8 cellular contexts compared by ENCODE assay signal in the genomic region with DNA sequence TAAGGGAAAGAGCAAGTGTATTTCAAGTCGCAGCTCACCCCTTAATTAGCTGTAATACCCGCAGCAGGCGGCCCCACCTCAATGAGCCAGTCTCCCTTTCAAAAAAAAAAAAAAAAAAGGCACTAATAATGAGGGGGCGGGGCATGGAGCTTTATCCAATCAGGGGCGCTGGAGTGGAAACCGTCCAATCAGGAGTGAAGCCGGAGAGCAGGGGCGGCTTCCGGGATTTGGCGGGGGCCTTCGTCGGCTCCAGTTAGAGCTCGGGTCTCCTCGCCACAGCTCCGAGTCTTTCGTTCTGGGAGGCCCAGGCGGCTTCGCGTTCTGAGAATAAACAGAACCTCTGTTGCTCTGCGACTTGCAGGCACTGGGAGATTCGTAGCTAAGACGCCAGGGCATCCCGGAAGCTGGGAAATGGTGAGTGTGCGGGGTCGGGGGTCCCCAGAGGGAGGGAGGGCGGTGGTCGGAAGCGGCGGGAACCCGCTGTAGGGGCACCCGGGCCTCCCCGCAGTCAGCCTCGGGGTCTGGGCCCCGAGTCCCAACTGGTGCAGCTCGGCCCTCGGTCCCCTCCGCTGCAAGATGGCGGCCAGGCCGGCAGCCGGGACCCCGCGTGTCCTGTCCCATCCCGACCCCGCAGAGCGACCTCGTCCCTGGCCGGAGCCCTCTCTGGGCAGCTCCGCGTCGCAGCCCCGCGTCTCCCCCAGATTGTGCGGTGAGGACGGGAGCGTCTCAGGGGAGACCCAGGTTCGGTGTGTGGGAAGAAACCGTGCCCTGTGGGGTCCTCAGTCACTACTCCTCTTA. TPM values are rescaled to one million over a fixed set of nuclear protein-coding genes. Genes with fewer than 3 reads are reported as not detected.
DNase-seq lines count a peak whose midpoint lies in the region; ATAC-seq and TF ChIP-seq lines count a peak whose summit lies in the region.

ZNF267 (plus strand) TSS at position 252 of the 798 bp plus-strand sequence; CDS start at position 412, 160 bp downstream.

- DNase-seq in GDM1 (lab: John Stamatoyannopoulos, UW) (peak; percentile 79), NAMALWA (ENCODE audit: low spot score) (peak; percentile 97), SKM-1 (lab: John Stamatoyannopoulos, UW; ENCODE audit: unreplicated experiment) (peak; percentile 83), glomerular visceral epithelial cell (ENCODE audit: extremely low spot score) (peak; percentile 91), ovary (peak; percentile 94 to 97 (median 96))
- peak; percentile 88 to 92 for DNase-seq in activated naive CD4-positive, alpha-beta T cell treated with anti-CD3 and anti-CD28 coated beads, Interleukin-2, amount 50 U/mL, for 72 hours (ENCODE audit: low spot score in 2 of 2)

- POLR2A ChIA-PET in HEK293 (lab: Yijun Ruan, JAX) = interaction anchor here (0.5 to 1.9 kb wide), 14 partner anchors 8 to 1773 kb away, joined by 3 to 17 read pairs (median 3); partner anchors contain the start of genes ARMC5, FUS and KAT8

- peak within 1 kb of the TSS; percentile 94 for H3K27ac ChIP-seq in HEK293 (ENCODE audit: extremely low read depth, low read depth, low read length)
- peak within 1 kb of the TSS; percentile 82 to 87 for H3K27ac ChIP-seq in ovary
- H3K27ac ChIP-seq in thymus (ENCODE audit: low read depth) = peak within 1 kb of the TSS; percentile 96

- WGBS in ovary, 3 donors = 0 to 1% (median 0%) methylated on average over 47 to 57 of the region's 57 CpGs
- under 1% methylated on average over 57 of the region's 57 CpGs for WGBS in thymus

- TF ChIP-seq POLR2A in ovary (IDR thresholded peaks at IDR 0.05) = peak; percentile 54

- H3K27me3 ChIP-seq in ovary (no peaks in the 10 kb centered on the region), thymus (ENCODE audit: control insufficient read depth, insufficient read depth) (no peaks in the 10 kb centered on the region)

- TF ChIP-seq CTCF in HEK293 (tag by site-specific recombination; IDR thresholded peaks at IDR 0.05) (no peak; the same call in 1 of the 2 replicates), ovary (IDR thresholded peaks at IDR 0.05) (no peak)

- CTCF ChIA-PET in HEK293 (lab: Yijun Ruan, JAX) = interaction anchor here (0.7 to 1.3 kb wide), 4 partner anchors 14 to 920 kb away, joined by 3 to 6 read pairs (median 3); no protein-coding TSS in a partner anchor

- peak; percentile 32 to 34 for ATAC-seq in activated naive CD4-positive, alpha-beta T cell treated with anti-CD3 and anti-CD28 coated beads, Interleukin-2, amount 50 U/mL, for 72 hours

- H3K4me3 ChIP-seq in HEK293 (ENCODE audit: low read depth, low read length) (peak within 1 kb of the TSS; percentile 84), ovary (peak within 1 kb of the TSS; percentile 71), thymus (ENCODE audit: low read length) (peak within 1 kb of the TSS; percentile 98)

- no peak for TF ChIP-seq EP300 in ovary (IDR thresholded peaks at IDR 0.05)

- peaks cover 38 to 52% of the 10 kb centered on the region in 2 donors for H3K36me3 Mint-ChIP-seq in activated naive CD4-positive, alpha-beta T cell treated with anti-CD3 and anti-CD28 coated beads, Interleukin-2, amount 50 U/mL, for 72 hours

- intact Hi-C loops in ovary (cut with DNase I) = loop anchor here in 3 of 4 donors (10.0 kb wide), 3 partner anchors 419 to 889 kb away; partner anchors contain the start of genes HSD3B7 (in 2 of the 3) and ARMC5 (in 1 of the 3)

- H3K36me3 ChIP-seq in HEK293 (ENCODE audit: control insufficient read depth in 2 of 2, insufficient read depth in 1 of 2, low read length in 2 of 2) (peaks cover 0 to 17% of the 10 kb centered on the region in 2 experiments; a peak in 2 of 3 replicates), ovary (no peaks in the 10 kb centered on the region), thymus (ENCODE audit: control insufficient read depth, insufficient read depth) (peaks cover 6% of the 10 kb centered on the region)

- peaks cover 4 to 9% of the 10 kb centered on the region in 2 donors for H3K9me3 Mint-ChIP-seq in activated naive CD4-positive, alpha-beta T cell treated with anti-CD3 and anti-CD28 coated beads, Interleukin-2, amount 50 U/mL, for 72 hours

- H3K27ac Mint-ChIP-seq in activated naive CD4-positive, alpha-beta T cell treated with anti-CD3 and anti-CD28 coated beads, Interleukin-2, amount 50 U/mL, for 72 hours = peak within 1 kb of the TSS; percentile 100

- H3K9me3 ChIP-seq in HEK293 (ENCODE audit: control insufficient read depth, insufficient read depth, low read depth, low read length) = no peaks in the 10 kb centered on the region
- no peaks in the 10 kb centered on the region for H3K9me3 ChIP-seq in ovary
- H3K9me3 ChIP-seq in thymus (ENCODE audit: control insufficient read depth) = no peaks in the 10 kb centered on the region

- peaks cover 21% of the 10 kb centered on the region for H3K4me1 ChIP-seq in HEK293 (ENCODE audit: control insufficient read depth, insufficient read depth, low read length)
- no peaks in the 10 kb centered on the region for H3K4me1 ChIP-seq in ovary (ENCODE audit: insufficient read depth)
- peaks cover 28% of the 10 kb centered on the region for H3K4me1 ChIP-seq in thymus (ENCODE audit: control insufficient read depth, insufficient read depth, low read length)

TF ChIP-seq in HEK293, 187 proteins besides CTCF, POLR2A, EP300 and RAD21 (continues in another document):
- no peak for TF ChIP-seq ZNF677 (tag by site-specific recombination; IDR thresholded peaks at IDR 0.05)
- no peak for TF ChIP-seq ZNF184 (tag by site-specific recombination; IDR thresholded peaks at IDR 0.05)
- TF ChIP-seq, protein P1, sequence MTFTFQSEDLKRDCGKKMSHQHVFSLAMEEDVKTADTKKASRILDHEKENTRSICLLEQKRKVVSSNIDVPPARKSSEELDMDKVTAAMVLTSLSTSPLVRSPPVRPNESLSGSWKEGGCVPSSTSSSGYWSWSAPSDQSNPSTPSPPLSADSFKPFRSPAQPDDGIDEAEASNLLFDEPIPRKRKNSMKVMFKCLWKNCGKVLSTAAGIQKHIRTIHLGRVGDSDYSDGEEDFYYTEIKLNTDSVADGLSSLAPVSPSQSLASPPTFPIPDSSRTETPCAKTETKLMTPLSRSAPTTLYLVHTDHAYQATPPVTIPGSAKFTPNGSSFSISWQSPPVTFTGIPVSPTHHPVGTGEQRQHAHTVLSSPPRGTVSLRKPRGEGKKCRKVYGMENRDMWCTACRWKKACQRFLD (tag by site-specific recombination; IDR thresholded peaks at IDR 0.05) = no peak
- no peak for TF ChIP-seq TRIM28 (IDR thresholded peaks at IDR 0.05; ENCODE audit: borderline replicate concordance, low read length)
- no peak for TF ChIP-seq AEBP2 (tag by site-specific recombination; IDR thresholded peaks at IDR 0.05; ENCODE audit: borderline replicate concordance)
- TF ChIP-seq KLF8 (tag by site-specific recombination; IDR thresholded peaks at IDR 0.05) = peak; percentile 45; the same call in 1 of the 2 replicates
- TF ChIP-seq, protein P2, sequence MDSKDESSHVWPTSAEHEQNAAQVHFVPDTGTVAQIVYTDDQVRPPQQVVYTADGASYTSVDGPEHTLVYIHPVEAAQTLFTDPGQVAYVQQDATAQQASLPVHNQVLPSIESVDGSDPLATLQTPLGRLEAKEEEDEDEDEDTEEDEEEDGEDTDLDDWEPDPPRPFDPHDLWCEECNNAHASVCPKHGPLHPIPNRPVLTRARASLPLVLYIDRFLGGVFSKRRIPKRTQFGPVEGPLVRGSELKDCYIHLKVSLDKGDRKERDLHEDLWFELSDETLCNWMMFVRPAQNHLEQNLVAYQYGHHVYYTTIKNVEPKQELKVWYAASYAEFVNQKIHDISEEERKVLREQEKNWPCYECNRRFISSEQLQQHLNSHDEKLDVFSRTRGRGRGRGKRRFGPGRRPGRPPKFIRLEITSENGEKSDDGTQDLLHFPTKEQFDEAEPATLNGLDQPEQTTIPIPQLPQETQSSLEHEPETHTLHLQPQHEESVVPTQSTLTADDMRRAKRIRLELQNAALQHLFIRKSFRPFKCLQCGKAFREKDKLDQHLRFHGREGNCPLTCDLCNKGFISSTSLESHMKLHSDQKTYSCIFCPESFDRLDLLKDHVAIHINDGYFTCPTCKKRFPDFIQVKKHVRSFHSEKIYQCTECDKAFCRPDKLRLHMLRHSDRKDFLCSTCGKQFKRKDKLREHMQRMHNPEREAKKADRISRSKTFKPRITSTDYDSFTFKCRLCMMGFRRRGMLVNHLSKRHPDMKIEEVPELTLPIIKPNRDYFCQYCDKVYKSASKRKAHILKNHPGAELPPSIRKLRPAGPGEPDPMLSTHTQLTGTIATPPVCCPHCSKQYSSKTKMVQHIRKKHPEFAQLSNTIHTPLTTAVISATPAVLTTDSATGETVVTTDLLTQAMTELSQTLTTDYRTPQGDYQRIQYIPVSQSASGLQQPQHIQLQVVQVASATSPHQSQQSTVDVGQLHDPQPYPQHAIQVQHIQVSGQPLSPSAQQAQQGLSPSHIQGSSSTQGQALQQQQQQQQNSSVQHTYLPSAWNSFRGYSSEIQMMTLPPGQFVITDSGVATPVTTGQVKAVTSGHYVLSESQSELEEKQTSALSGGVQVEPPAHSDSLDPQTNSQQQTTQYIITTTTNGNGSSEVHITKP (tag by site-specific recombination; IDR thresholded peaks at IDR 0.05) = peak; percentile 58
- TF ChIP-seq, protein P3, sequence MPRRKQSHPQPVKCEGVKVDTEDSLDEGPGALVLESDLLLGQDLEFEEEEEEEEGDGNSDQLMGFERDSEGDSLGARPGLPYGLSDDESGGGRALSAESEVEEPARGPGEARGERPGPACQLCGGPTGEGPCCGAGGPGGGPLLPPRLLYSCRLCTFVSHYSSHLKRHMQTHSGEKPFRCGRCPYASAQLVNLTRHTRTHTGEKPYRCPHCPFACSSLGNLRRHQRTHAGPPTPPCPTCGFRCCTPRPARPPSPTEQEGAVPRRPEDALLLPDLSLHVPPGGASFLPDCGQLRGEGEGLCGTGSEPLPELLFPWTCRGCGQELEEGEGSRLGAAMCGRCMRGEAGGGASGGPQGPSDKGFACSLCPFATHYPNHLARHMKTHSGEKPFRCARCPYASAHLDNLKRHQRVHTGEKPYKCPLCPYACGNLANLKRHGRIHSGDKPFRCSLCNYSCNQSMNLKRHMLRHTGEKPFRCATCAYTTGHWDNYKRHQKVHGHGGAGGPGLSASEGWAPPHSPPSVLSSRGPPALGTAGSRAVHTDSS (tag by site-specific recombination; IDR thresholded peaks at IDR 0.05) = no peak

RNA-seq across cellular contexts. Expression of gene ZNF267, which starts in this region (rescaled TPM):
- 10 to 100 TPM; 81.5 to 89.9 TPM for total RNA-seq in activated naive CD4-positive, alpha-beta T cell treated with anti-CD3 and anti-CD28 coated beads, Interleukin-2, amount 50 U/mL, for 72 hours
- 10 to 100 TPM; 10.0 to 16.3 (median 13.6) TPM for total RNA-seq in ovary
- 1 to 10 TPM; 6.0 to 6.4 TPM for polyA plus RNA-seq in ovary
- polyA plus RNA-seq in thymus = 13.9 TPM

Comparison
In these comparisons a context has a peak if more than half of its experiments do, and no peak if none do; other contexts are left out.
1. Peak in every context shown above with its lines: DNase-seq, ATAC-seq, H3K4me3 ChIP-seq and H3K27ac ChIP-seq.
2. RNA of gene ZNF267 (total RNA-seq): 81.5 to 89.9 TPM in activated naive CD4-positive, alpha-beta T cell treated with anti-CD3 and anti-CD28 coated beads, Interleukin-2, amount 50 U/mL, for 72 hours; 10.0 to 16.3 TPM in ovary; every median in the first group is over 4 times any median in the second.